1 cellular context compared by ENCODE assay signal in genomic region chr11:100774859-100775258, GRCh38.
TF ChIP-seq lines count a peak whose summit lies in the region.

No MANE protein-coding gene starts in this region.

TF ChIP-seq in WTC11, 78 proteins besides CTCF, POLR2A, EP300 and RAD21 (continued from another document):
- TF ChIP-seq, protein P1, sequence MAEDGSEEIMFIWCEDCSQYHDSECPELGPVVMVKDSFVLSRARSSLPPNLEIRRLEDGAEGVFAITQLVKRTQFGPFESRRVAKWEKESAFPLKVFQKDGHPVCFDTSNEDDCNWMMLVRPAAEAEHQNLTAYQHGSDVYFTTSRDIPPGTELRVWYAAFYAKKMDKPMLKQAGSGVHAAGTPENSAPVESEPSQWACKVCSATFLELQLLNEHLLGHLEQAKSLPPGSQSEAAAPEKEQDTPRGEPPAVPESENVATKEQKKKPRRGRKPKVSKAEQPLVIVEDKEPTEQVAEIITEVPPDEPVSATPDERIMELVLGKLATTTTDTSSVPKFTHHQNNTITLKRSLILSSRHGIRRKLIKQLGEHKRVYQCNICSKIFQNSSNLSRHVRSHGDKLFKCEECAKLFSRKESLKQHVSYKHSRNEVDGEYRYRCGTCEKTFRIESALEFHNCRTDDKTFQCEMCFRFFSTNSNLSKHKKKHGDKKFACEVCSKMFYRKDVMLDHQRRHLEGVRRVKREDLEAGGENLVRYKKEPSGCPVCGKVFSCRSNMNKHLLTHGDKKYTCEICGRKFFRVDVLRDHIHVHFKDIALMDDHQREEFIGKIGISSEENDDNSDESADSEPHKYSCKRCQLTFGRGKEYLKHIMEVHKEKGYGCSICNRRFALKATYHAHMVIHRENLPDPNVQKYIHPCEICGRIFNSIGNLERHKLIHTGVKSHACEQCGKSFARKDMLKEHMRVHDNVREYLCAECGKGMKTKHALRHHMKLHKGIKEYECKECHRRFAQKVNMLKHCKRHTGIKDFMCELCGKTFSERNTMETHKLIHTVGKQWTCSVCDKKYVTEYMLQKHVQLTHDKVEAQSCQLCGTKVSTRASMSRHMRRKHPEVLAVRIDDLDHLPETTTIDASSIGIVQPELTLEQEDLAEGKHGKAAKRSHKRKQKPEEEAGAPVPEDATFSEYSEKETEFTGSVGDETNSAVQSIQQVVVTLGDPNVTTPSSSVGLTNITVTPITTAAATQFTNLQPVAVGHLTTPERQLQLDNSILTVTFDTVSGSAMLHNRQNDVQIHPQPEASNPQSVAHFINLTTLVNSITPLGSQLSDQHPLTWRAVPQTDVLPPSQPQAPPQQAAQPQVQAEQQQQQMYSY (CRISPR knock-in tag; IDR thresholded peaks at IDR 0.05), result no peak
- TF ChIP-seq ZNF671 (CRISPR knock-in tag; IDR thresholded peaks at IDR 0.05) (no peak), RORB (CRISPR knock-in tag; IDR thresholded peaks at IDR 0.05) (no peak), CREM (CRISPR knock-in tag; IDR thresholded peaks at IDR 0.05) (no peak), MXD4 (CRISPR knock-in tag; IDR thresholded peaks at IDR 0.05; ENCODE audit: borderline replicate concordance) (no peak)
- TF ChIP-seq, protein P2, sequence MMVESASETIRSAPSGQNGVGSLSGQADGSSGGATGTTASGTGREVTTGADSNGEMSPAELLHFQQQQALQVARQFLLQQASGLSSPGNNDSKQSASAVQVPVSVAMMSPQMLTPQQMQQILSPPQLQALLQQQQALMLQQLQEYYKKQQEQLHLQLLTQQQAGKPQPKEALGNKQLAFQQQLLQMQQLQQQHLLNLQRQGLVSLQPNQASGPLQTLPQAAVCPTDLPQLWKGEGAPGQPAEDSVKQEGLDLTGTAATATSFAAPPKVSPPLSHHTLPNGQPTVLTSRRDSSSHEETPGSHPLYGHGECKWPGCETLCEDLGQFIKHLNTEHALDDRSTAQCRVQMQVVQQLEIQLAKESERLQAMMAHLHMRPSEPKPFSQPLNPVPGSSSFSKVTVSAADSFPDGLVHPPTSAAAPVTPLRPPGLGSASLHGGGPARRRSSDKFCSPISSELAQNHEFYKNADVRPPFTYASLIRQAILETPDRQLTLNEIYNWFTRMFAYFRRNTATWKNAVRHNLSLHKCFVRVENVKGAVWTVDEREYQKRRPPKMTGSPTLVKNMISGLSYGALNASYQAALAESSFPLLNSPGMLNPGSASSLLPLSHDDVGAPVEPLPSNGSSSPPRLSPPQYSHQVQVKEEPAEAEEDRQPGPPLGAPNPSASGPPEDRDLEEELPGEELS (CRISPR knock-in tag; IDR thresholded peaks at IDR 0.05), result no peak
